In genomic region chr21:31693222-31693621, GRCh38 we compare ENCODE assay signal across 33 cellular contexts.
"Had no signal": no experiment of that assay in that cellular context is flagged by ENCODE, and none has a peak within 500 bp of the region (broad histone marks: within the 10 kb centered on the region; RNA-seq: fewer than 3 reads in every experiment).

No MANE protein-coding gene starts in this region.

- H3K9me3 ChIP-seq: adrenal gland, ascending aorta, body of pancreas, breast epithelium had no signal

- H3K27ac ChIP-seq: adrenal gland, ascending aorta, body of pancreas, brain microvascular endothelial cell, breast epithelium, cardiac muscle cell had no signal

- FAIRE-seq: astrocyte, bronchial epithelial cell had no signal

- ATAC-seq: activated naive CD4-positive, alpha-beta T cell treated with anti-CD3 and anti-CD28 coated beads, Interleukin-2, amount 50 U/mL, for 72 hours; activated naive CD8-positive, alpha-beta T cell treated with anti-CD3 and anti-CD28 coated beads, Interleukin-2, amount 50 U/mL, for 24 hours; activated T-cell treated with anti-CD3 and anti-CD28 coated beads, Interleukin-2, amount 50 U/mL, for 4 hours; activated T-cell treated with anti-CD3 and anti-CD28 coated beads, Interleukin-2, amount 50 U/mL, for 72 hours; activated T-helper 17 cell treated with anti-CD3 and anti-CD28 coated beads, Interleukin-2, amount 50 U/mL, for 72 hours; body of pancreas had no signal

- H3K4me1 ChIP-seq: adrenal gland, ascending aorta, body of pancreas, breast epithelium had no signal

- DNase-seq: activated effector memory CD4-positive, alpha-beta T cell treated with anti-CD3 and anti-CD28 coated beads, Interleukin-2, amount 50 U/mL, for 16 hours; activated effector memory CD4-positive, alpha-beta T cell treated with Interleukin-2 at 50 U/mL for 16 hours; activated gamma-delta T cell; activated gamma-delta T cell treated with Interleukin-2 at 50 U/mL for 16 hours; activated naive CD4-positive, alpha-beta T cell; activated naive CD4-positive, alpha-beta T cell treated with anti-CD3 and anti-CD28 coated beads for 36 hours; activated naive CD4-positive, alpha-beta T cell treated with anti-CD3 and anti-CD28 coated beads, Interleukin-2, amount 10 ng/mL, durations not matched to agents 7 days and 5 days; activated naive CD4-positive, alpha-beta T cell treated with anti-CD3 and anti-CD28 coated beads, Interleukin-2, amount 50 U/mL, for 16 hours; activated naive CD4-positive, alpha-beta T cell treated with Interleukin-2 at 50 U/mL for 16 hours; activated naive CD8-positive, alpha-beta T cell treated with anti-CD3 and anti-CD28 coated beads for 36 hours; activated naive CD8-positive, alpha-beta T cell treated with anti-CD3 and anti-CD28 coated beads, Interleukin-2, amount 10 ng/mL, durations not matched to agents 7 days and 5 days; activated naive CD8-positive, alpha-beta T cell treated with anti-CD3 and anti-CD28 coated beads, Interleukin-2, amount 50 U/mL, for 24 hours; activated T-cell treated with anti-CD3 and anti-CD28 coated beads, Interleukin-2, amount 50 U/mL, for 24 hours; activated T-cell treated with anti-CD3 and anti-CD28 coated beads, Interleukin-2, amount 50 U/mL, for 4 hours; activated T-cell treated with anti-CD3 and anti-CD28 coated beads, Interleukin-2, amount 50 U/mL, for 48 hours; activated T-cell treated with anti-CD3 and anti-CD28 coated beads, Interleukin-2, amount 50 U/mL, for 72 hours; adrenal gland; amniotic stem cell; amygdala; anterior cingulate cortex; aorta; body of pancreas; brain microvascular endothelial cell; caudate nucleus; central memory CD4-positive, alpha-beta T cell; cerebellar nuclear complex had no signal

- H3K4me3 ChIP-seq: adrenal gland, ascending aorta, body of pancreas, breast epithelium, cardiac muscle cell had no signal

- H3K27me3 ChIP-seq: adrenal gland, ascending aorta, body of pancreas, brain microvascular endothelial cell, breast epithelium, cardiac muscle cell had no signal
